ENCODE assay signal across 12 cellular contexts in the genomic region with DNA sequence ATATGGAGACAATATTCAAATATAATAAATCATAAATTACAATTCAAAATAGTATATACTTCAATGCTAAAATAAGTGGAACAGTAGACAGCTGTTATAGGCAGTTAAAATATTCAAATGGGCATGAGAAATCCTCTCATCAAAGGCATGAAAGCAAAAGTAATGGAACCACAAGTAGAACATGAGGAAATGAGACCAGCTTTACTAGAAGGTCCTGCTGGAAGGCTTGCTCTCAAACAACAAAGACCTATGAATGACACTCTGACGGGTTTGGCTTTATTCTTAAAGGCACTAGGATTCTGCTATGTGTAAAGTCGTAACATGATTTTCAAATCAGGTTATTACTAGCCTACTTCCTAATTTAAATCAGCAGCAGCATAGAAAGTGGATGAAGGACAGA.
A peak's percentile ranks its signal among the peaks of the same experiment; 100 is the strongest.
DNase-seq lines count a peak whose midpoint lies in the region; ATAC-seq and TF ChIP-seq lines count a peak whose summit lies in the region.
"Had no signal": no experiment of that assay in that cellular context is flagged by ENCODE, and none has a peak within 500 bp of the region (broad histone marks: within the 10 kb centered on the region; RNA-seq: fewer than 3 reads in every experiment).

No MANE protein-coding gene starts in this region.

- H3K36me3 ChIP-seq in DOHH2 (ENCODE audit: control insufficient read depth, low read length) (peaks cover 23% of the 10 kb centered on the region), gastrocnemius medialis (peaks cover 0 to 18% of the 10 kb centered on the region in 2 donors)

- H3F3A ChIP-seq in DOHH2 (ENCODE audit: control insufficient read depth, insufficient read depth) = no peaks in the 10 kb centered on the region

- H3K27ac ChIP-seq in DOHH2 (ENCODE audit: low read depth, low read length) = no peak overlapping the region
- H3K27ac ChIP-seq in gastrocnemius medialis = peak overlapping the region in 1 of 4 donors; percentile 7
- H3K27ac ChIP-seq: HL-60 had no signal

- TF ChIP-seq CTCF in DOHH2 (IDR thresholded peaks at IDR 0.05; ENCODE audit: low read depth, low read length, poor library complexity, severe bottlenecking) (no peak), gastrocnemius medialis (IDR thresholded peaks at IDR 0.05 in 4 of 5, conservative IDR thresholded peaks at IDR 0.05 in 1 of 5) (no peak)

- peak; percentile 8 for DNase-seq in Jurkat, Clone E6-1 (ENCODE audit: low read depth, low spot score)
- DNase-seq in middle frontal gyrus (ENCODE audit: extremely low spot score, low spot score) (no peak), gastrocnemius medialis (no peak), DMS 273 (lab: John Stamatoyannopoulos, UW; ENCODE audit: unreplicated experiment) (no peak), DMS153 (lab: John Stamatoyannopoulos, UW) (no peak)
- DNase-seq: NCI-H1436 treated with DMSO at 0.1 percent for 48 hours, OCI-M1 had no signal

- no peaks in the 10 kb centered on the region for H3K9me2 ChIP-seq in DOHH2 (replicated peaks; ENCODE audit: control insufficient read depth, low read length)

- H3K9me3 ChIP-seq in DOHH2 (ENCODE audit: control insufficient read depth, insufficient read depth, low read length) = no peaks in the 10 kb centered on the region
- no peaks in the 10 kb centered on the region for H3K9me3 ChIP-seq in gastrocnemius medialis

- in situ Hi-C loops in gastrocnemius medialis (cut with MboI; ENCODE audit: low sequenced_read_pairs in 4 of 4) = no loop called here

- intact Hi-C loops in gastrocnemius medialis (cut with DNase I; ENCODE audit: low total_unique reads) = no loop called here

- H4K20me1 ChIP-seq in DOHH2 (ENCODE audit: control insufficient read depth, insufficient read depth, low read depth, low read length) = no peaks in the 10 kb centered on the region

- TF ChIP-seq POLR2A in gastrocnemius medialis (IDR thresholded peaks at IDR 0.05) = no peak

- no peaks in the 10 kb centered on the region for H3K27me3 ChIP-seq in DOHH2 (ENCODE audit: control insufficient read depth, low read length)
- no peaks in the 10 kb centered on the region for H3K27me3 ChIP-seq in gastrocnemius medialis

- H3K4me1 ChIP-seq in DOHH2 (ENCODE audit: control insufficient read depth, low read length) (peaks cover 36% of the 10 kb centered on the region), gastrocnemius medialis (peaks cover 12% of the 10 kb centered on the region in 2 donors)

- H3K4me2 ChIP-seq in DOHH2 (ENCODE audit: low read length) = peak overlapping the region; percentile 57; the same call in 1 of the 2 replicates

- H3K79me2 ChIP-seq in DOHH2 (ENCODE audit: control insufficient read depth, low read length) = no peaks in the 10 kb centered on the region

- H3K4me3 ChIP-seq in DOHH2 (ENCODE audit: low read length) (no peak overlapping the region), gastrocnemius medialis (no peak overlapping the region)
- H3K4me3 ChIP-seq in Jurkat, Clone E6-1 (ENCODE audit: low read length) = no peak overlapping the region
- H3K4me3 ChIP-seq: lung had no signal

- ATAC-seq in GM19025 (IDR thresholded peaks at IDR 0.05; ENCODE audit: low read depth, unreplicated experiment) (peak; percentile 66), HG02623 (IDR thresholded peaks at IDR 0.05; ENCODE audit: unreplicated experiment) (peak; percentile 77), gastrocnemius medialis (no peak)

Comparison
In these comparisons a context has a peak if more than half of its experiments do, and no peak if none do; other contexts are left out.
1. ATAC-seq: peak in GM19025 (single experiment) and HG02623 (single experiment); none in gastrocnemius medialis (0 of 2).